In genomic region chr1:39882152-39882551, GRCh38 we compare ENCODE assay signal across 8 cellular contexts. TPM values are rescaled to one million over a fixed set of nuclear protein-coding genes. Genes with fewer than 3 reads are reported as not detected.
DNase-seq lines count a peak whose midpoint lies in the region; ATAC-seq lines count a peak whose summit lies in the region.

No MANE protein-coding gene starts in this region.

- H2BK5ac ChIP-seq in neuronal stem cell (ENCODE audit: low read length), result no peak overlapping the region

- POLR2A ChIA-PET in CD8-positive, alpha-beta memory T cell (lab: Charles Lee), result no interaction called here

- H2BK12ac ChIP-seq in neuronal stem cell (ENCODE audit: low read length), result no peak overlapping the region

- H2AFZ ChIP-seq in neuronal stem cell (ENCODE audit: low read length), result no peak overlapping the region

- H4K91ac ChIP-seq in neuronal stem cell (ENCODE audit: low read depth, low read length, poor library complexity), result no peak overlapping the region

- H3K4me3 ChIP-seq in CD8-positive, alpha-beta memory T cell (ENCODE audit: low read length), result peak overlapping the region; percentile 83
- H3K4me3 ChIP-seq in neuronal stem cell (ENCODE audit: low read length in 2 of 2), result peak overlapping the region in 1 of 2 donors; percentile 65

- no peak overlapping the region for H3K23ac ChIP-seq in neuronal stem cell (ENCODE audit: low read depth, low read length, poor library complexity)

- H3K9me3 Mint-ChIP-seq in CD8-positive, alpha-beta memory T cell, result no peaks in the 10 kb centered on the region
- H3K9me3 Mint-ChIP-seq in effector memory CD8-positive, alpha-beta T cell, result no peaks in the 10 kb centered on the region

- peaks cover 0 to 1% of the 10 kb centered on the region in 2 donors for H3K27me3 Mint-ChIP-seq in CD8-positive, alpha-beta memory T cell
- H3K27me3 Mint-ChIP-seq in effector memory CD8-positive, alpha-beta T cell, result no peaks in the 10 kb centered on the region

- H2BK120ac ChIP-seq in neuronal stem cell (ENCODE audit: low read depth, low read length), result no peak overlapping the region

- no peak overlapping the region for H4K8ac ChIP-seq in neuronal stem cell (ENCODE audit: low read depth, low read length)

- H3K9ac ChIP-seq in neuronal stem cell (ENCODE audit: low read depth, low read length, poor library complexity), result no peak overlapping the region

- WGBS in neuronal stem cell (ENCODE audit: extremely low coverage in 2 of 2, insufficient read length in 2 of 2, insufficient replicate concordance in 1 of 2), 2 donors, result no CpG with 5 or more reads among the region's 2 CpGs

- H3K4me2 ChIP-seq in neuronal stem cell (ENCODE audit: insufficient read depth, low read length, poor library complexity, severe bottlenecking), result peak overlapping the region; percentile 67

- H3K79me1 ChIP-seq in neuronal stem cell (ENCODE audit: low read depth, low read length), result peaks cover 4% of the 10 kb centered on the region

- H3K4me3 Mint-ChIP-seq in CD8-positive, alpha-beta memory T cell, result peak overlapping the region; percentile 93 to 100 (median 96)
- H3K4me3 Mint-ChIP-seq in effector memory CD8-positive, alpha-beta T cell, result peak overlapping the region; percentile 97 to 98

- no peak overlapping the region for H3K18ac ChIP-seq in neuronal stem cell (ENCODE audit: low read length)

- ATAC-seq in effector memory CD8-positive, alpha-beta T cell (replicated peaks), result no peak
- ATAC-seq in HG03342 (IDR thresholded peaks at IDR 0.05; ENCODE audit: unreplicated experiment), result no peak

- H3K27me3 ChIP-seq in CD8-positive, alpha-beta memory T cell (ENCODE audit: insufficient read depth, low read length, poor library complexity, severe bottlenecking), result no peaks in the 10 kb centered on the region
- no peaks in the 10 kb centered on the region for H3K27me3 ChIP-seq in neuronal stem cell (ENCODE audit: control insufficient read depth in 3 of 3, insufficient read depth in 3 of 3, low read depth in 1 of 3, low read length in 3 of 3)

- peaks cover 17% of the 10 kb centered on the region for H3K4me1 ChIP-seq in CD8-positive, alpha-beta memory T cell (ENCODE audit: insufficient read depth, low read length)
- H3K4me1 ChIP-seq in neuronal stem cell (ENCODE audit: control insufficient read depth in 2 of 2, insufficient read depth in 1 of 2, low read depth in 1 of 2, low read length in 2 of 2), result peaks cover 14 to 17% of the 10 kb centered on the region in 2 donors

- peak overlapping the region; percentile 75 for H3K27ac ChIP-seq in CD8-positive, alpha-beta memory T cell (ENCODE audit: low read depth, low read length)
- no peak overlapping the region for H3K27ac ChIP-seq in neuronal stem cell (replicated peaks; ENCODE audit: low read length)

- peak overlapping the region in 7 of 8 donors; percentile 34 to 93 (median 83) for H3K27ac Mint-ChIP-seq in CD8-positive, alpha-beta memory T cell
- H3K27ac Mint-ChIP-seq in effector memory CD8-positive, alpha-beta T cell, result peak overlapping the region in 1 of 2 donors; percentile 53

- H3K4me1 Mint-ChIP-seq in CD8-positive, alpha-beta memory T cell, result peaks cover 34 to 54% (median 51%) of the 10 kb centered on the region in 3 donors
- peaks cover 30 to 35% of the 10 kb centered on the region in 2 donors for H3K4me1 Mint-ChIP-seq in effector memory CD8-positive, alpha-beta T cell (ENCODE audit: low read depth in 2 of 2)

- no peaks in the 10 kb centered on the region for H3K36me3 ChIP-seq in CD8-positive, alpha-beta memory T cell (ENCODE audit: insufficient read depth, low read length)
- H3K36me3 ChIP-seq in neuronal stem cell (replicated peaks in 1 of 2; ENCODE audit: control insufficient read depth in 2 of 2, insufficient read depth in 2 of 2, low read length in 2 of 2), result peaks cover 0 to 25% of the 10 kb centered on the region in 2 donors

- CTCF ChIA-PET in CD8-positive, alpha-beta memory T cell (lab: Charles Lee), result interaction anchor here (1.1 to 1.9 kb wide), 2 partner anchors 20 to 91 kb away, joined by 4 to 10 read pairs; partner anchors contain the start of gene MYCL

- H3K36me3 Mint-ChIP-seq in CD8-positive, alpha-beta memory T cell, result peaks cover 0 to 18% (median 2%) of the 10 kb centered on the region in 3 donors
- peaks cover 7% of the 10 kb centered on the region for H3K36me3 Mint-ChIP-seq in effector memory CD8-positive, alpha-beta T cell (ENCODE audit: insufficient read depth)

- H2BK15ac ChIP-seq in neuronal stem cell (ENCODE audit: low read length), result no peak overlapping the region

- H3K9me3 ChIP-seq in CD8-positive, alpha-beta memory T cell (ENCODE audit: low read length), result no peaks in the 10 kb centered on the region
- no peaks in the 10 kb centered on the region for H3K9me3 ChIP-seq in neuronal stem cell (replicated peaks in 1 of 2; ENCODE audit: control insufficient read depth in 2 of 2, insufficient read depth in 1 of 2, low read depth in 1 of 2, low read length in 2 of 2)

- no peak for DNase-seq in CD8-positive, alpha-beta memory T cell
- peak; percentile 100 for DNase-seq in NCI-H510A treated with DMSO at 0.1 percent for 48 hours (lab: John Stamatoyannopoulos, UW)
- DNase-seq in effector memory CD8-positive, alpha-beta T cell, result no peak
- no peak for DNase-seq in neuronal stem cell (ENCODE audit: low spot score)
- no peak for DNase-seq in NCI-H345 treated with DMSO at 0.1 percent for 48 hours (lab: John Stamatoyannopoulos, UW; ENCODE audit: unreplicated experiment)
- no peak for DNase-seq in NCI-H2196 treated with DMSO at 0.1 percent for 48 hours (lab: John Stamatoyannopoulos, UW; ENCODE audit: unreplicated experiment)
- no peak for DNase-seq in stimulated activated naive CD4-positive, alpha-beta T cell treated with Interleukin-2 at 50 U/mL for 16 hours (lab: John Stamatoyannopoulos, UW)

- no peak overlapping the region for H3K4ac ChIP-seq in neuronal stem cell (ENCODE audit: low read length)

- H2AK5ac ChIP-seq in neuronal stem cell (ENCODE audit: low read depth, low read length), result no peak overlapping the region

- no peak overlapping the region for H3K14ac ChIP-seq in neuronal stem cell (ENCODE audit: low read length)

RNA-seq across cellular contexts. Expression of gene TRIT1, which starts 1.2 kb away (rescaled TPM):
- total RNA-seq in CD8-positive, alpha-beta memory T cell, result 10 to 100 TPM; 33.1 to 34.0 TPM
- 10.3 TPM for polyA plus RNA-seq in CD8-positive, alpha-beta memory T cell
- polyA plus RNA-seq in neuronal stem cell (2013, experiment 1 of 2), result 33.8 TPM
- 35.1 TPM for polyA plus RNA-seq in neuronal stem cell (2013, experiment 2 of 2)

RNA-seq across cellular contexts. Expression of gene MYCL, which starts 19.6 kb away (rescaled TPM):
- total RNA-seq in CD8-positive, alpha-beta memory T cell, result under 1 TPM in 1 of 2 experiments, not detected in 1; 0.24 TPM
- not detected for polyA plus RNA-seq in CD8-positive, alpha-beta memory T cell
- 21.4 TPM for polyA plus RNA-seq in neuronal stem cell (2013, experiment 1 of 2)
- polyA plus RNA-seq in neuronal stem cell (2013, experiment 2 of 2), result 21.2 TPM
